ENCODE assay signal across 6 cellular contexts in the genomic region with DNA sequence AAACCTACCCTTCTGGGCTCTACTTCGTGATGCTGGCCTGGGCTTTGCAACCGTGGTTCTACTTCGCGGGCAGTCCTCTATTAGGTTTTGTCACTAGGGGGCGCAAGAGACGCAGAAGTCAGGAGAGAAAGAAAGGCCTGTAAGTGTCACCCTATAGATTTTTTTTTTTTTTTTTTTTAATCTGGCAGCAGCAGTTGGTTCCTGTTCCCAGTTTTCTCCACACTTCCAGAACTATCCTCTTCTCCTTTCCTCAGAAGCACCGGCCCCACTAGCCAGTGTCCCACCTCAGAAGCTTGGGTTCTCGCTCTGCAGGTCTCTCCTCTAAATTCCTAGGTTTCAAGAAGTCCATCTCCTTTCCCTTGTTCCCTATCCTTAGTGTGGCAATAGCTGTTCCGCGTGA. TPM values are rescaled to one million over a fixed set of nuclear protein-coding genes. Genes with fewer than 3 reads are reported as not detected.
DNase-seq lines count a peak whose midpoint lies in the region; ATAC-seq and TF ChIP-seq lines count a peak whose summit lies in the region.

No MANE protein-coding gene starts in this region.

- H3K27me3 Mint-ChIP-seq in mesothelial cell of epicardium (ENCODE audit: low read depth): no peaks in the 10 kb centered on the region

- peaks cover 2% of the 10 kb centered on the region for H3K36me3 Mint-ChIP-seq in mesothelial cell of epicardium

- no peak overlapping the region for H3K4me3 Mint-ChIP-seq in mesothelial cell of epicardium

- H3K4me1 Mint-ChIP-seq in mesothelial cell of epicardium: no peaks in the 10 kb centered on the region

- peaks cover 80% of the 10 kb centered on the region for H3K9me3 Mint-ChIP-seq in mesothelial cell of epicardium

- peak; percentile 39 for DNase-seq in GM19238 (ENCODE audit: insufficient read length, low spot score)
- DNase-seq in NCI-H446 (lab: John Stamatoyannopoulos, UW): peak; percentile 52 to 59
- DNase-seq in activated naive CD4-positive, alpha-beta T cell treated with anti-CD3 and anti-CD28 coated beads, Interleukin-2, amount 50 U/mL, for 16 hours: peak; percentile 26
- no peak for DNase-seq in mesothelial cell of epicardium (ENCODE audit: low spot score in 2 of 2, unreplicated experiment in 2 of 2)
- no peak for DNase-seq in GF-D8 (lab: John Stamatoyannopoulos, UW)

- peak; percentile 12 for TF ChIP-seq CTCF in mesothelial cell of epicardium (IDR thresholded peaks at IDR 0.05; ENCODE audit: unreplicated experiment)

- H3K27ac Mint-ChIP-seq in mesothelial cell of epicardium: no peak overlapping the region

- ATAC-seq in HG02981 (IDR thresholded peaks at IDR 0.05; ENCODE audit: unreplicated experiment): no peak

RNA-seq across cellular contexts. Expression of gene LCE2D, which starts 9.1 kb away (rescaled TPM):
- total RNA-seq in mesothelial cell of epicardium: not detected in 3 replicates

RNA-seq across cellular contexts. Expression of gene LCE2C, which starts 21.0 kb away (rescaled TPM):
- total RNA-seq in mesothelial cell of epicardium: not detected in 3 replicates

RNA-seq across cellular contexts. Expression of gene LCE3A, which starts 31.2 kb away (rescaled TPM):
- total RNA-seq in mesothelial cell of epicardium: not detected in 3 replicates

RNA-seq across cellular contexts. Expression of gene LCE2B, which starts 31.8 kb away (rescaled TPM):
- not detected in 3 replicates for total RNA-seq in mesothelial cell of epicardium

RNA-seq across cellular contexts. Expression of gene LCE3B, which starts 40.5 kb away (rescaled TPM):
- total RNA-seq in mesothelial cell of epicardium: not detected in 3 replicates

Comparison
In these comparisons a context has a peak if more than half of its experiments do, and no peak if none do; other contexts are left out.
1. DNase-seq: peak in GM19238 (single experiment), NCI-H446 (2 of 2) and activated naive CD4-positive, alpha-beta T cell treated with anti-CD3 and anti-CD28 coated beads, Interleukin-2, amount 50 U/mL, for 16 hours (single experiment); none in mesothelial cell of epicardium (0 of 2) and GF-D8 (single experiment).